Comparison of ENCODE assay signal across 1 cellular context in the genomic region with DNA sequence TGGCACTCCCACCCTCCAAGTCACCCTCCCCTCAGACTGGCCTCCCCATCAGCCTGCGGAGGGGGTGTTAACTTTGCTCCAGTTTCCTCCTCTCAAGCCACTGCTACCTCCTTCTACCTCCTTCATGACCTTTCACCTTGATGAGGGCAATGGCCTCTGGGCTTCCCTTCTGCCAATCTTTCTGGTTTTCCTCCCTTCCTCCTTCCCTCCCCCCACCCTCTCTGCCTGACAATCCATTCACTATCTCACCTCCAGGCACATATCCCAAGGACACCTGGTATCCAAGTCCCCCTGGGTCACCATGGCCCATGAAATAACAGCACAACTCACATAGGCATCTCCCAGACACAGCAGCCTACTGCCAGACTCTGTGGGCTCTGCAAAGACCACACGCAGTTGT.
TF ChIP-seq lines count a peak whose summit lies in the region.

No MANE protein-coding gene starts in this region.

TF ChIP-seq in IMR-90, 13 proteins besides CTCF, POLR2A, EP300 and RAD21:
- TF ChIP-seq, protein P1, sequence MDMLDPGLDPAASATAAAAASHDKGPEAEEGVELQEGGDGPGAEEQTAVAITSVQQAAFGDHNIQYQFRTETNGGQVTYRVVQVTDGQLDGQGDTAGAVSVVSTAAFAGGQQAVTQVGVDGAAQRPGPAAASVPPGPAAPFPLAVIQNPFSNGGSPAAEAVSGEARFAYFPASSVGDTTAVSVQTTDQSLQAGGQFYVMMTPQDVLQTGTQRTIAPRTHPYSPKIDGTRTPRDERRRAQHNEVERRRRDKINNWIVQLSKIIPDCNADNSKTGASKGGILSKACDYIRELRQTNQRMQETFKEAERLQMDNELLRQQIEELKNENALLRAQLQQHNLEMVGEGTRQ (IDR thresholded peaks at IDR 0.05; ENCODE audit: low read depth, low read length) = no peak
- TF ChIP-seq, protein P2, sequence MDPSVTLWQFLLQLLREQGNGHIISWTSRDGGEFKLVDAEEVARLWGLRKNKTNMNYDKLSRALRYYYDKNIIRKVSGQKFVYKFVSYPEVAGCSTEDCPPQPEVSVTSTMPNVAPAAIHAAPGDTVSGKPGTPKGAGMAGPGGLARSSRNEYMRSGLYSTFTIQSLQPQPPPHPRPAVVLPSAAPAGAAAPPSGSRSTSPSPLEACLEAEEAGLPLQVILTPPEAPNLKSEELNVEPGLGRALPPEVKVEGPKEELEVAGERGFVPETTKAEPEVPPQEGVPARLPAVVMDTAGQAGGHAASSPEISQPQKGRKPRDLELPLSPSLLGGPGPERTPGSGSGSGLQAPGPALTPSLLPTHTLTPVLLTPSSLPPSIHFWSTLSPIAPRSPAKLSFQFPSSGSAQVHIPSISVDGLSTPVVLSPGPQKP (IDR thresholded peaks at IDR 0.05; ENCODE audit: borderline replicate concordance, low read depth, low read length) = no peak
- TF ChIP-seq RCOR1 (IDR thresholded peaks at IDR 0.05; ENCODE audit: insufficient replicate concordance, low read length) (no peak), CEBPB (IDR thresholded peaks at IDR 0.05; ENCODE audit: low read depth, low read length) (no peak), NFE2L2 (IDR thresholded peaks at IDR 0.05; ENCODE audit: low read depth, low read length) (no peak), CHD1 (IDR thresholded peaks at IDR 0.05; ENCODE audit: low read depth, low read length) (no peak), BHLHE40 (IDR thresholded peaks at IDR 0.05; ENCODE audit: low read depth, low read length) (no peak), FOS (IDR thresholded peaks at IDR 0.05; ENCODE audit: low read depth, low read length) (no peak)
